ENCODE assay signal across 14 cellular contexts in genomic region chr12:778615-779014, GRCh38. TPM values are rescaled to one million over a fixed set of nuclear protein-coding genes. Genes with fewer than 3 reads are reported as not detected.
DNase-seq lines count a peak whose midpoint lies in the region; ATAC-seq and TF ChIP-seq lines count a peak whose summit lies in the region.
"Had no signal": no experiment of that assay in that cellular context is flagged by ENCODE, and none has a peak within 500 bp of the region (broad histone marks: within the 10 kb centered on the region; RNA-seq: fewer than 3 reads in every experiment).

No MANE protein-coding gene starts in this region.

- WGBS in psoas muscle, 3 donors, result 22 to 32% (median 24%) methylated on average over 6 of the region's 6 CpGs

- BruUV-seq in PC-9 (replicated peaks; lab: Mats Ljungman, UMichigan), result no TSS peak

- H3K9me2 ChIP-seq in PC-9 (ENCODE audit: insufficient read depth), result no peaks in the 10 kb centered on the region

- ATAC-seq in central memory CD8-positive, alpha-beta T cell (replicated peaks; ENCODE audit: extremely low read depth, poor library complexity, severe bottlenecking), result no peak
- peak; percentile 67 to 84 (median 76) for ATAC-seq in psoas muscle
- ATAC-seq: left ventricle myocardium superior had no signal

- H4K20me1 ChIP-seq in PC-9 (ENCODE audit: insufficient read depth), result peaks cover 62% of the 10 kb centered on the region

- H3F3A ChIP-seq in PC-9 (ENCODE audit: insufficient read depth, low read depth), result no peaks in the 10 kb centered on the region; the same call in 1 of the 2 replicates

- peaks cover 79% of the 10 kb centered on the region for H3K4me1 Mint-ChIP-seq in activated T-cell treated with anti-CD3 and anti-CD28 coated beads, Interleukin-2, amount 50 U/mL, for 24 hours (ENCODE audit: low read depth)
- H3K4me1 Mint-ChIP-seq in central memory CD8-positive, alpha-beta T cell, result peaks cover 79% of the 10 kb centered on the region

- H3K4me3 ChIP-seq in PC-9 (no peak overlapping the region), psoas muscle (peak overlapping the region; percentile 38), left ventricle myocardium inferior (no peak overlapping the region)
- H3K4me3 ChIP-seq: upper lobe of left lung had no signal

- POLR2A ChIA-PET in PC-9 (lab: Charles Lee; ENCODE audit: unreplicated experiment), result interaction anchor here (0.6 kb wide), 1 partner anchor 10 kb away, joined by 6 read pairs; no protein-coding TSS in a partner anchor

- H3K27me3 ChIP-seq in PC-9 (ENCODE audit: insufficient read depth, low read depth) (no peaks in the 10 kb centered on the region), psoas muscle (ENCODE audit: insufficient read depth in 3 of 3, low read length in 2 of 3) (no peaks in the 10 kb centered on the region), left ventricle myocardium inferior (ENCODE audit: low read depth) (no peaks in the 10 kb centered on the region)
- H3K27me3 ChIP-seq: SJSA1, upper lobe of left lung had no signal

- H3K4me2 ChIP-seq in PC-9, result no peak overlapping the region

- peaks cover 13% of the 10 kb centered on the region for H3K36me3 Mint-ChIP-seq in activated T-cell treated with anti-CD3 and anti-CD28 coated beads, Interleukin-2, amount 50 U/mL, for 24 hours (ENCODE audit: low read depth)
- peaks cover 4% of the 10 kb centered on the region for H3K36me3 Mint-ChIP-seq in central memory CD8-positive, alpha-beta T cell (ENCODE audit: insufficient read depth)

- CTCF ChIA-PET in PC-9 (lab: Charles Lee), result no interaction called here

- no peaks in the 10 kb centered on the region for H3K27me3 Mint-ChIP-seq in activated T-cell treated with anti-CD3 and anti-CD28 coated beads, Interleukin-2, amount 50 U/mL, for 24 hours
- H3K27me3 Mint-ChIP-seq in central memory CD8-positive, alpha-beta T cell, result no peaks in the 10 kb centered on the region

- no peak for DNase-seq in activated T-cell treated with anti-CD3 and anti-CD28 coated beads, Interleukin-2, amount 50 U/mL, for 24 hours
- no peak for DNase-seq in activated T-cell treated with anti-CD3 and anti-CD28 coated beads, Interleukin-2, amount 50 U/mL, for 1 hour
- DNase-seq in PC-9 (no peak), psoas muscle (no peak), left ventricle myocardium inferior (no peak), dedifferentiated amniotic fluid mesenchymal stem cell (ENCODE audit: extremely low spot score) (no peak)
- no peak for DNase-seq in central memory CD8-positive, alpha-beta T cell (ENCODE audit: low spot score in 2 of 2)
- no peak for DNase-seq in stimulated activated CD4-positive, alpha-beta T cell treated with anti-CD3 and anti-CD28 coated beads, Interleukin-12 subunit alpha, Interleukin-12 subunit beta, amount 100 ng/mL, for 4 hours
- DNase-seq: left ventricle myocardium superior; NCI-H446; stimulated activated CD4-positive, alpha-beta T cell treated with anti-CD3 and anti-CD28 coated beads, Interleukin-2, amount 100 ng/mL, for 48 hours; upper lobe of left lung had no signal

- H3K4me3 Mint-ChIP-seq in activated T-cell treated with anti-CD3 and anti-CD28 coated beads, Interleukin-2, amount 50 U/mL, for 24 hours, result peak overlapping the region; percentile 72
- H3K4me3 Mint-ChIP-seq in central memory CD8-positive, alpha-beta T cell, result peak overlapping the region; percentile 76
- H3K4me3 Mint-ChIP-seq: nephron had no signal

- peak overlapping the region; percentile 72 for H3K27ac Mint-ChIP-seq in activated T-cell treated with anti-CD3 and anti-CD28 coated beads, Interleukin-2, amount 50 U/mL, for 24 hours
- peak overlapping the region; percentile 98 for H3K27ac Mint-ChIP-seq in central memory CD8-positive, alpha-beta T cell (ENCODE audit: low read depth)
- H3K27ac Mint-ChIP-seq: nephron had no signal

- H3K27ac ChIP-seq in PC-9 (peak overlapping the region; percentile 6; the same call in 1 of the 2 replicates), psoas muscle (peak overlapping the region; percentile 56), left ventricle myocardium inferior (replicated peaks) (no peak overlapping the region)

- no peaks in the 10 kb centered on the region for H3K9me3 Mint-ChIP-seq in activated T-cell treated with anti-CD3 and anti-CD28 coated beads, Interleukin-2, amount 50 U/mL, for 24 hours
- no peaks in the 10 kb centered on the region for H3K9me3 Mint-ChIP-seq in central memory CD8-positive, alpha-beta T cell
- H3K9me3 Mint-ChIP-seq: nephron had no signal

- H3K79me2 ChIP-seq in PC-9 (ENCODE audit: low read depth), result peaks cover 98% of the 10 kb centered on the region

- H3K36me3 ChIP-seq in PC-9 (ENCODE audit: low read depth) (peaks cover 3% of the 10 kb centered on the region; the same call in 1 of the 2 replicates), psoas muscle (ENCODE audit: insufficient read depth in 1 of 2, low read depth in 1 of 2) (no peaks in the 10 kb centered on the region), left ventricle myocardium inferior (no peaks in the 10 kb centered on the region)
- H3K36me3 ChIP-seq: SJSA1, upper lobe of left lung had no signal

- H2AFZ ChIP-seq in PC-9, result no peak overlapping the region

- H3K9me3 ChIP-seq in PC-9 (ENCODE audit: insufficient read depth, low read depth), result no peaks in the 10 kb centered on the region
- no peaks in the 10 kb centered on the region for H3K9me3 ChIP-seq in psoas muscle
- H3K9me3 ChIP-seq in left ventricle myocardium inferior (replicated peaks), result no peaks in the 10 kb centered on the region
- H3K9me3 ChIP-seq: SJSA1, upper lobe of left lung had no signal

- TF ChIP-seq CTCF in PC-9 (conservative IDR thresholded peaks at IDR 0.05), result no peak
- no peak for TF ChIP-seq CTCF in psoas muscle (IDR thresholded peaks at IDR 0.05)
- TF ChIP-seq CTCF in left ventricle myocardium inferior (IDR thresholded peaks at IDR 0.05; ENCODE audit: borderline replicate concordance), result no peak

- intact Hi-C loops in PC-9 (cut with micrococcal nuclease; ENCODE audit: unreplicated experiment), result no loop called here
- intact Hi-C loops in psoas muscle (cut with DNase I), result no loop called here
- intact Hi-C loops in left ventricle myocardium inferior (cut with micrococcal nuclease), result no loop called here

- H3K4me1 ChIP-seq in PC-9 (replicated peaks; ENCODE audit: insufficient read depth) (no peaks in the 10 kb centered on the region), psoas muscle (peaks cover 73% of the 10 kb centered on the region), left ventricle myocardium inferior (peaks cover 92% of the 10 kb centered on the region)

RNA-seq across cellular contexts. Expression of gene WNK1, which starts 26.2 kb away (rescaled TPM):
- total RNA-seq in PC-9 (2021) (142 and 150 TPM in 2 replicates), psoas muscle (100 to 1,000 TPM; 230 to 272 (median 245) TPM), left ventricle myocardium inferior (289 TPM)
- polyA plus RNA-seq in psoas muscle, result 100 to 1,000 TPM in 1 of 3 donors, 10 to 100 TPM in 2; 40.7 to 142 (median 51.5) TPM
